Comparison of ENCODE assay signal across 1 cellular context in the genomic region with DNA sequence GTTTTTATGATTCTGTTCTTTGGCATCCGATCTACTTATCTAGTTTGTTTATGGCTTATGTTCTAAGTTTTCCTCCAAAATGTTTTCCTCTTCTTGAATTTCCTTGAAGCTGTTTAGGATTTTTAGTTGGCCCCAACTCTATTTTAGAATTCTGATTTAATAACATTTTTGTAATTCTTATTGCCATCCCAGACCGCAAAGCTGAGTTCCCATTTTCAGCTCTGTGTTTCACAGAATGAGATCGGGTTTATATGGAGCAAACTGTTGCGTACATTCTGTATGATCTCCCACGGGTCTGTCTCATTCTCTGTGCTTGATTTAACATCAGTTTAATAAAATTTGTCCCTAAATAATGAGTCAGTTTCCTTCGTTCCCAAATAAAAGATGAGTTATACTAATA.
TF ChIP-seq lines count a peak whose summit lies in the region.

No MANE protein-coding gene starts in this region.

TF ChIP-seq in HepG2, 621 proteins besides CTCF, POLR2A, EP300 and RAD21:
- TF ChIP-seq, protein P1, sequence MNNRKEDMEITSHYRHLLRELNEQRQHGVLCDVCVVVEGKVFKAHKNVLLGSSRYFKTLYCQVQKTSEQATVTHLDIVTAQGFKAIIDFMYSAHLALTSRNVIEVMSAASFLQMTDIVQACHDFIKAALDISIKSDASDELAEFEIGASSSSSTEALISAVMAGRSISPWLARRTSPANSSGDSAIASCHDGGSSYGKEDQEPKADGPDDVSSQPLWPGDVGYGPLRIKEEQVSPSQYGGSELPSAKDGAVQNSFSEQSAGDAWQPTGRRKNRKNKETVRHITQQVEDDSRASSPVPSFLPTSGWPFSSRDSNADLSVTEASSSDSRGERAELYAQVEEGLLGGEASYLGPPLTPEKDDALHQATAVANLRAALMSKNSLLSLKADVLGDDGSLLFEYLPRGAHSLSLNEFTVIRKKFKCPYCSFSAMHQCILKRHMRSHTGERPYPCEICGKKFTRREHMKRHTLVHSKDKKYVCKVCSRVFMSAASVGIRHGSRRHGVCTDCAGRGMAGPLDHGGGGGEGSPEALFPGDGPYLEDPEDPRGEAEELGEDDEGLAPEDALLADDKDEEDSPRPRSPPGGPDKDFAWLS (CRISPR knock-in tag; IDR thresholded peaks at IDR 0.05; ENCODE audit: borderline replicate concordance), result no peak
- TF ChIP-seq ZFP1 (CRISPR knock-in tag; IDR thresholded peaks at IDR 0.05) (no peak), MEIS2 (CRISPR knock-in tag; IDR thresholded peaks at IDR 0.05) (no peak), ZNF225 (CRISPR knock-in tag; IDR thresholded peaks at IDR 0.05) (no peak), DR1 (CRISPR knock-in tag; IDR thresholded peaks at IDR 0.05) (no peak), SP140L (CRISPR knock-in tag; IDR thresholded peaks at IDR 0.05; ENCODE audit: borderline replicate concordance) (no peak), MLLT10 (CRISPR knock-in tag; IDR thresholded peaks at IDR 0.05) (no peak), ZNF766 (CRISPR knock-in tag; IDR thresholded peaks at IDR 0.05; ENCODE audit: borderline replicate concordance) (no peak)
